8 cellular contexts compared by ENCODE assay signal in genomic region chr17:77322284-77322533, GRCh38.
DNase-seq lines count a peak whose midpoint lies in the region; ATAC-seq and TF ChIP-seq lines count a peak whose summit lies in the region.

No MANE protein-coding gene starts in this region.

- no peaks in the 10 kb centered on the region for H3K9me3 ChIP-seq in Panc1 (ENCODE audit: control insufficient read depth, insufficient read depth, low read depth, low read length)

- H3K36me3 Mint-ChIP-seq in Calu3 (ENCODE audit: insufficient read depth, unreplicated experiment), result peaks cover 87% of the 10 kb centered on the region

- ATAC-seq in Panc1 (no peak), GM19328 (IDR thresholded peaks at IDR 0.05; ENCODE audit: unreplicated experiment) (no peak)

- POLR2A ChIA-PET in Panc1 (lab: Charles Lee), result no interaction called here

- H3K27me3 ChIP-seq in Panc1 (ENCODE audit: control insufficient read depth, insufficient read depth, low read length), result no peaks in the 10 kb centered on the region

- BruUV-seq in Calu3 (replicated peaks; lab: Mats Ljungman, UMichigan) (no TSS peak), Panc1 (replicated peaks; lab: Mats Ljungman, UMichigan) (no TSS peak)

- no peaks in the 10 kb centered on the region for H3K27me3 Mint-ChIP-seq in Calu3 (ENCODE audit: unreplicated experiment)

- DNase-seq in Calu3 (no peak), Panc1 (ENCODE audit: low read depth, low spot score) (no peak), fibroblast of peridontal ligament (ENCODE audit: extremely low read depth) (peak; percentile 31), skeletal muscle cell (ENCODE audit: low read depth) (no peak), AML-193 (lab: John Stamatoyannopoulos, UW) (no peak), kidney tubule cell (ENCODE audit: low spot score) (no peak), NCI-H510A treated with DMSO at 0.1 percent for 48 hours (lab: John Stamatoyannopoulos, UW) (no peak)

- TF ChIP-seq CTCF in Calu3 (IDR thresholded peaks at IDR 0.05; ENCODE audit: unreplicated experiment) (no peak), Panc1 (IDR thresholded peaks at IDR 0.05) (no peak)

- H3K27ac Mint-ChIP-seq in Calu3 (ENCODE audit: unreplicated experiment), result peak overlapping the region; percentile 98

- peak overlapping the region; percentile 99 for H3K27ac ChIP-seq in Panc1 (ENCODE audit: low read length)

- peak overlapping the region; percentile 70 to 92 for H3K4me3 ChIP-seq in Panc1 (ENCODE audit: low read depth in 2 of 2, low read length in 2 of 2)
- peak overlapping the region; percentile 77 for H3K4me3 ChIP-seq in skeletal muscle cell (ENCODE audit: low read depth, low read length)

- CTCF ChIA-PET in Calu3 (lab: Charles Lee), result interaction anchor here (1.3 kb wide), 1 partner anchor 36 kb away, joined by 9 read pairs; no protein-coding TSS in a partner anchor
- CTCF ChIA-PET in Panc1 (lab: Charles Lee), result no interaction called here

- in situ Hi-C loops in Panc1 (cut with HindIII; ENCODE audit: low pct_unique_long_range_greater_than_20kb, low sequenced_read_pairs), result no loop called here

- peaks cover 74% of the 10 kb centered on the region for H3K4me1 Mint-ChIP-seq in Calu3 (ENCODE audit: low read depth, unreplicated experiment)

- intact Hi-C loops in Calu3 (cut with micrococcal nuclease; ENCODE audit: unreplicated experiment) (loop anchor here (2.0 kb wide), 1 partner anchor 35 kb away; no protein-coding TSS in a partner anchor), Panc1 (cut with micrococcal nuclease; ENCODE audit: unreplicated experiment) (no loop called here)

- no peaks in the 10 kb centered on the region for H3K36me3 ChIP-seq in Panc1 (ENCODE audit: control insufficient read depth, insufficient read depth, low read length)

- no peaks in the 10 kb centered on the region for H3K9me3 Mint-ChIP-seq in Calu3 (ENCODE audit: low read depth, unreplicated experiment)

- peaks cover 75% of the 10 kb centered on the region for H3K4me1 ChIP-seq in Panc1 (ENCODE audit: control insufficient read depth, insufficient read depth, low read length)

- peak overlapping the region; percentile 76 for H3K4me3 Mint-ChIP-seq in Calu3 (ENCODE audit: low read depth, unreplicated experiment)
